ENCODE assay signal across 22 cellular contexts in genomic region chr1:194533641-194534040, GRCh38.
DNase-seq lines count a peak whose midpoint lies in the region; FAIRE-seq and TF ChIP-seq lines count a peak whose summit lies in the region.
"Had no signal": no experiment of that assay in that cellular context is flagged by ENCODE, and none has a peak within 500 bp of the region (broad histone marks: within the 10 kb centered on the region; RNA-seq: fewer than 3 reads in every experiment).

No MANE protein-coding gene starts in this region.

- H3K36me3 Mint-ChIP-seq in activated CD4-positive, alpha-beta T cell treated with anti-CD3 and anti-CD28 coated beads, Interleukin-2, amount 10 ng/mL, durations not matched to agents 24 days and 14 days (ENCODE audit: low read depth) = no peaks in the 10 kb centered on the region
- H3K36me3 Mint-ChIP-seq: CD8-positive, alpha-beta memory T cell had no signal

- in situ Hi-C loops in ACHN (cut with HindIII; ENCODE audit: low pct_ligation_motif_present, low pct_unique_long_range_greater_than_20kb, low sequenced_read_pairs) = no loop called here

- no peaks in the 10 kb centered on the region for H3K9me3 ChIP-seq in Peyer's patch
- no peaks in the 10 kb centered on the region for H3K9me3 ChIP-seq in WERI-Rb-1 (ENCODE audit: severe bottlenecking)

- no peaks in the 10 kb centered on the region for H3K4me1 Mint-ChIP-seq in activated CD4-positive, alpha-beta T cell treated with anti-CD3 and anti-CD28 coated beads, Interleukin-2, amount 10 ng/mL, durations not matched to agents 24 days and 14 days
- H3K4me1 Mint-ChIP-seq: CD8-positive, alpha-beta memory T cell had no signal

- H3K36me3 ChIP-seq in bronchial epithelial cell (ENCODE audit: control insufficient read depth, insufficient read depth, low read length) (no peaks in the 10 kb centered on the region), Peyer's patch (no peaks in the 10 kb centered on the region), WERI-Rb-1 (no peaks in the 10 kb centered on the region)
- H3K36me3 ChIP-seq: SJSA1 had no signal

- H3K9me3 Mint-ChIP-seq in activated CD4-positive, alpha-beta T cell treated with anti-CD3 and anti-CD28 coated beads, Interleukin-2, amount 10 ng/mL, durations not matched to agents 24 days and 14 days = no peaks in the 10 kb centered on the region

- H3K27me3 ChIP-seq in bronchial epithelial cell (ENCODE audit: control insufficient read depth, insufficient read depth, low read length) = no peaks in the 10 kb centered on the region
- H3K27me3 ChIP-seq in Peyer's patch = no peaks in the 10 kb centered on the region
- no peaks in the 10 kb centered on the region for H3K27me3 ChIP-seq in WERI-Rb-1 (ENCODE audit: insufficient read depth, low read depth, severe bottlenecking)
- H3K27me3 ChIP-seq: SJSA1 had no signal

- peak; percentile 80 for DNase-seq in ACHN
- peak; percentile 12 for DNase-seq in HT1080 (ENCODE audit: low read depth)
- DNase-seq in bronchial epithelial cell (ENCODE audit: low read depth) = peak; percentile 17
- DNase-seq in kidney tubule cell (ENCODE audit: low spot score) = peak; percentile 61
- no peak for DNase-seq in Peyer's patch
- DNase-seq in activated CD4-positive, alpha-beta T cell treated with anti-CD3 and anti-CD28 coated beads, Interleukin-2, amount 10 ng/mL, durations not matched to agents 24 days and 14 days = no peak
- no peak for DNase-seq in GM10266 (ENCODE audit: extremely low spot score)
- DNase-seq in WERI-Rb-1 = no peak
- DNase-seq: C1 segment of cervical spinal cord; CD8-positive, alpha-beta memory T cell; GF-D8; GOT3; KG1; NCI-H1417; NCI-H187; NCI-H226; NCI-H524; NCI-H82 had no signal

- TF ChIP-seq CTCF in bronchial epithelial cell (IDR thresholded peaks at IDR 0.05; ENCODE audit: insufficient read depth, low read length, severe bottlenecking) = no peak
- TF ChIP-seq CTCF in Peyer's patch (IDR thresholded peaks at IDR 0.05) = no peak
- TF ChIP-seq CTCF in GM10266 (IDR thresholded peaks at IDR 0.05; ENCODE audit: control insufficient read depth, insufficient read depth, low read depth, missing control alignments) = no peak
- TF ChIP-seq CTCF in WERI-Rb-1 (IDR thresholded peaks at IDR 0.05; ENCODE audit: low read depth, low read length) = no peak

- no peak for FAIRE-seq in bronchial epithelial cell (lab: Jason Lieb, UNC)
- FAIRE-seq: GM12878, GM19239, HepG2 had no signal

- H3K4me1 ChIP-seq in Peyer's patch = no peaks in the 10 kb centered on the region
- H3K4me1 ChIP-seq: SJSA1 had no signal

- H3K4me3 Mint-ChIP-seq in activated CD4-positive, alpha-beta T cell treated with anti-CD3 and anti-CD28 coated beads, Interleukin-2, amount 10 ng/mL, durations not matched to agents 24 days and 14 days = no peak overlapping the region
- H3K4me3 Mint-ChIP-seq: CD8-positive, alpha-beta memory T cell had no signal

- intact Hi-C loops in activated CD4-positive, alpha-beta T cell treated with anti-CD3 and anti-CD28 coated beads, Interleukin-2, amount 10 ng/mL, durations not matched to agents 24 days and 14 days (cut with micrococcal nuclease) = no loop called here

- no peak overlapping the region for H3K4me3 ChIP-seq in bronchial epithelial cell (ENCODE audit: low read depth, low read length)
- no peak overlapping the region for H3K4me3 ChIP-seq in Peyer's patch
- no peak overlapping the region for H3K4me3 ChIP-seq in WERI-Rb-1 (ENCODE audit: low read depth, low read length)
- H3K4me3 ChIP-seq: GM12878, SJSA1 had no signal

- no peak for TF ChIP-seq POLR2A in Peyer's patch (IDR thresholded peaks at IDR 0.05)

- H3K27ac ChIP-seq in Peyer's patch (no peak overlapping the region), WERI-Rb-1 (no peak overlapping the region)
- H3K27ac ChIP-seq: SJSA1 had no signal

- H3K27ac Mint-ChIP-seq in activated CD4-positive, alpha-beta T cell treated with anti-CD3 and anti-CD28 coated beads, Interleukin-2, amount 10 ng/mL, durations not matched to agents 24 days and 14 days = no peak overlapping the region
- H3K27ac Mint-ChIP-seq: CD8-positive, alpha-beta memory T cell had no signal

- H3K27me3 Mint-ChIP-seq in activated CD4-positive, alpha-beta T cell treated with anti-CD3 and anti-CD28 coated beads, Interleukin-2, amount 10 ng/mL, durations not matched to agents 24 days and 14 days = no peaks in the 10 kb centered on the region

Comparison
In these comparisons a context has a peak if more than half of its experiments do, and no peak if none do; other contexts are left out.
1. DNase-seq: peak in ACHN (single experiment), HT1080 (single experiment), bronchial epithelial cell (single experiment) and kidney tubule cell (single experiment); none in Peyer's patch (0 of 3), activated CD4-positive, alpha-beta T cell treated with anti-CD3 and anti-CD28 coated beads, Interleukin-2, amount 10 ng/mL, durations not matched to agents 24 days and 14 days (single experiment), GM10266 (single experiment) and WERI-Rb-1 (single experiment).